In the genomic region with DNA sequence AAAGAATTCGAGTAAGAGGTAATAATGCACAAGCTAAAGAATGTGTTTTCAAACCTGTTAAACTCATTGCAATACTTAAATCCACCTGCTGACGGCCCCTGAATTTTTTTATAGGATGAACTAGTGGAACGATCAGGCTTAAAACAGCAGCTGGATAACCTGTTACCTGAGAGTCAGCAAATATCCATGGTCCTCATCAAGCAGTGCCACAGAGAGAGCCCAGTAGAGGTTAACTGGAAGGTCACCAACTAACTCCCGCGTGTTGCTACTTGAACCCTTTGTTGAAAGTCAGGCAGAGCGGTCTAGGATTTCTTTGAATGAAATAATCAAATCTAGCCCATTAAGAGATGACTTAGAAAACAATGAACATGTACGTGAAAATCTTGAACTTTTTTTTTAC, we compare ENCODE assay signal across 17 cellular contexts.
"Had no signal": no experiment of that assay in that cellular context is flagged by ENCODE, and none has a peak within 500 bp of the region (broad histone marks: within the 10 kb centered on the region; RNA-seq: fewer than 3 reads in every experiment).

No MANE protein-coding gene starts in this region.

- H3K27ac ChIP-seq: esophagus squamous epithelium, gastroesophageal sphincter, pancreas, stomach, vagina had no signal

- H3K9me3 ChIP-seq: esophagus squamous epithelium, pancreas, upper lobe of left lung, vagina had no signal

- H3K27me3 ChIP-seq: esophagus squamous epithelium, gastroesophageal sphincter, pancreas, stomach, upper lobe of left lung, vagina had no signal

- H3K4me1 ChIP-seq: esophagus squamous epithelium, gastroesophageal sphincter, vagina had no signal

- DNase-seq: effector memory CD8-positive, alpha-beta T cell; esophagus squamous epithelium; foreskin fibroblast; glutamatergic neuron; islet precursor cell; mesendoderm; naive B cell; occipital lobe; pancreas; right cardiac atrium; small intestine; stimulated activated CD4-positive, alpha-beta T cell treated with anti-CD3 and anti-CD28 coated beads, Interleukin-12 subunit alpha, Interleukin-12 subunit beta, amount 100 ng/mL, for 4 hours; stimulated activated naive CD4-positive, alpha-beta T cell; stomach; upper lobe of left lung had no signal

- H3K4me3 ChIP-seq: esophagus squamous epithelium, gastroesophageal sphincter, pancreas, stomach, upper lobe of left lung, vagina had no signal

- ATAC-seq: effector memory CD8-positive, alpha-beta T cell; pancreas had no signal

- H3K36me3 ChIP-seq: esophagus squamous epithelium, gastroesophageal sphincter, pancreas, stomach, upper lobe of left lung, vagina had no signal
